38 cellular contexts compared by ENCODE assay signal in genomic region chr16:70627696-70628095, GRCh38. TPM values are rescaled to one million over a fixed set of nuclear protein-coding genes. Genes with fewer than 3 reads are reported as not detected.
"Had no signal": no experiment of that assay in that cellular context is flagged by ENCODE, and none has a peak within 500 bp of the region (broad histone marks: within the 10 kb centered on the region; RNA-seq: fewer than 3 reads in every experiment).

No MANE protein-coding gene starts in this region.

- H3K9me3 Mint-ChIP-seq: activated naive CD4-positive, alpha-beta T cell treated with anti-CD3 and anti-CD28 coated beads, Interleukin-2, amount 50 U/mL, for 24 hours; activated naive CD4-positive, alpha-beta T cell treated with anti-CD3 and anti-CD28 coated beads, Interleukin-2, amount 50 U/mL, for 72 hours; activated naive CD8-positive, alpha-beta T cell treated with anti-CD3 and anti-CD28 coated beads, Interleukin-2, amount 50 U/mL, for 24 hours; central memory CD8-positive, alpha-beta T cell had no signal

- ATAC-seq: activated naive CD4-positive, alpha-beta T cell treated with anti-CD3 and anti-CD28 coated beads, Interleukin-2, amount 50 U/mL, for 72 hours; activated naive CD8-positive, alpha-beta T cell treated with anti-CD3 and anti-CD28 coated beads, Interleukin-2, amount 50 U/mL, for 24 hours; activated T-cell treated with anti-CD3 and anti-CD28 coated beads, Interleukin-2, amount 50 U/mL, for 4 hours; activated T-cell treated with anti-CD3 and anti-CD28 coated beads, Interleukin-2, amount 50 U/mL, for 72 hours; activated T-helper 17 cell treated with anti-CD3 and anti-CD28 coated beads, Interleukin-2, amount 50 U/mL, for 72 hours had no signal

- DNase-seq: activated effector memory CD4-positive, alpha-beta T cell treated with anti-CD3 and anti-CD28 coated beads, Interleukin-2, amount 50 U/mL, for 16 hours; activated effector memory CD4-positive, alpha-beta T cell treated with Interleukin-2 at 50 U/mL for 16 hours; activated gamma-delta T cell; activated gamma-delta T cell treated with Interleukin-2 at 50 U/mL for 16 hours; activated naive CD4-positive, alpha-beta T cell; activated naive CD4-positive, alpha-beta T cell treated with anti-CD3 and anti-CD28 coated beads for 36 hours; activated naive CD4-positive, alpha-beta T cell treated with anti-CD3 and anti-CD28 coated beads, Interleukin-2, amount 10 ng/mL, durations not matched to agents 7 days and 5 days; activated naive CD4-positive, alpha-beta T cell treated with anti-CD3 and anti-CD28 coated beads, Interleukin-2, amount 50 U/mL, for 16 hours; activated naive CD4-positive, alpha-beta T cell treated with Interleukin-2 at 50 U/mL for 16 hours; activated naive CD8-positive, alpha-beta T cell treated with anti-CD3 and anti-CD28 coated beads for 36 hours; activated naive CD8-positive, alpha-beta T cell treated with anti-CD3 and anti-CD28 coated beads, Interleukin-2, amount 10 ng/mL, durations not matched to agents 7 days and 5 days; activated naive CD8-positive, alpha-beta T cell treated with anti-CD3 and anti-CD28 coated beads, Interleukin-2, amount 50 U/mL, for 24 hours; activated T-cell treated with anti-CD3 and anti-CD28 coated beads, Interleukin-2, amount 50 U/mL, for 1 hour; activated T-cell treated with anti-CD3 and anti-CD28 coated beads, Interleukin-2, amount 50 U/mL, for 24 hours; activated T-cell treated with anti-CD3 and anti-CD28 coated beads, Interleukin-2, amount 50 U/mL, for 4 hours; activated T-cell treated with anti-CD3 and anti-CD28 coated beads, Interleukin-2, amount 50 U/mL, for 48 hours; activated T-cell treated with anti-CD3 and anti-CD28 coated beads, Interleukin-2, amount 50 U/mL, for 72 hours; adrenal gland; amniotic stem cell; amygdala; anterior cingulate cortex; aorta; brain microvascular endothelial cell; caudate nucleus; central memory CD4-positive, alpha-beta T cell; cerebellar nuclear complex had no signal

- H3K9me3 ChIP-seq: adrenal gland, breast epithelium had no signal

- H3K36me3 ChIP-seq: adrenal gland, ascending aorta, brain microvascular endothelial cell, breast epithelium, cardiac muscle cell had no signal

- H3K36me3 Mint-ChIP-seq: activated naive CD4-positive, alpha-beta T cell treated with anti-CD3 and anti-CD28 coated beads, Interleukin-2, amount 10 ng/mL, durations not matched to agents 7 days and 5 days; activated naive CD4-positive, alpha-beta T cell treated with anti-CD3 and anti-CD28 coated beads, Interleukin-2, amount 50 U/mL, for 24 hours; activated naive CD8-positive, alpha-beta T cell treated with anti-CD3 and anti-CD28 coated beads for 36 hours; activated naive CD8-positive, alpha-beta T cell treated with anti-CD3 and anti-CD28 coated beads, Interleukin-2, amount 10 ng/mL, durations not matched to agents 7 days and 5 days; brain had no signal

- H3K4me3 ChIP-seq: adrenal gland, ascending aorta, breast epithelium, cardiac muscle cell had no signal

- H3K27me3 ChIP-seq: adrenal gland, ascending aorta, brain microvascular endothelial cell, breast epithelium, cardiac muscle cell had no signal

- H3K27me3 Mint-ChIP-seq: activated naive CD4-positive, alpha-beta T cell treated with anti-CD3 and anti-CD28 coated beads, Interleukin-2, amount 50 U/mL, for 24 hours; activated naive CD8-positive, alpha-beta T cell; activated naive CD8-positive, alpha-beta T cell treated with anti-CD3 and anti-CD28 coated beads for 36 hours; activated T-cell treated with anti-CD3 and anti-CD28 coated beads, Interleukin-2, amount 50 U/mL, for 24 hours had no signal

- H3K27ac Mint-ChIP-seq: activated naive CD4-positive, alpha-beta T cell treated with anti-CD3 and anti-CD28 coated beads for 36 hours; activated naive CD4-positive, alpha-beta T cell treated with anti-CD3 and anti-CD28 coated beads, Interleukin-2, amount 10 ng/mL, durations not matched to agents 7 days and 5 days; activated naive CD4-positive, alpha-beta T cell treated with anti-CD3 and anti-CD28 coated beads, Interleukin-2, amount 50 U/mL, for 24 hours; activated naive CD4-positive, alpha-beta T cell treated with anti-CD3 and anti-CD28 coated beads, Interleukin-2, amount 50 U/mL, for 72 hours; activated naive CD8-positive, alpha-beta T cell; activated naive CD8-positive, alpha-beta T cell treated with anti-CD3 and anti-CD28 coated beads for 36 hours; activated naive CD8-positive, alpha-beta T cell treated with anti-CD3 and anti-CD28 coated beads, Interleukin-2, amount 10 ng/mL, durations not matched to agents 7 days and 5 days; activated naive CD8-positive, alpha-beta T cell treated with anti-CD3 and anti-CD28 coated beads, Interleukin-2, amount 50 U/mL, for 24 hours; activated T-cell treated with anti-CD3 and anti-CD28 coated beads, Interleukin-2, amount 50 U/mL, for 24 hours; activated T-cell treated with anti-CD3 and anti-CD28 coated beads, Interleukin-2, amount 50 U/mL, for 72 hours; activated T-helper 17 cell treated with anti-CD3 and anti-CD28 coated beads, Interleukin-2, amount 50 U/mL, for 72 hours; activated T-helper 2 cell treated with anti-CD3 and anti-CD28 coated beads, Interferon-gamma antibody, Interleukin-2, Interleukin-4, amounts not matched to agents 10 μg/mL and 5 μg/mL and 100 μg/mL, durations not matched to agents 14 hours and 24 hours and 36 hours had no signal

- H3K27ac ChIP-seq: adrenal gland, ascending aorta, brain microvascular endothelial cell, breast epithelium, cardiac muscle cell had no signal

- H3K4me1 Mint-ChIP-seq: activated naive CD4-positive, alpha-beta T cell treated with anti-CD3 and anti-CD28 coated beads, Interleukin-2, amount 10 ng/mL, durations not matched to agents 7 days and 5 days; activated naive CD4-positive, alpha-beta T cell treated with anti-CD3 and anti-CD28 coated beads, Interleukin-2, amount 50 U/mL, for 24 hours; activated naive CD8-positive, alpha-beta T cell treated with anti-CD3 and anti-CD28 coated beads for 36 hours; activated naive CD8-positive, alpha-beta T cell treated with anti-CD3 and anti-CD28 coated beads, Interleukin-2, amount 10 ng/mL, durations not matched to agents 7 days and 5 days; activated naive CD8-positive, alpha-beta T cell treated with anti-CD3 and anti-CD28 coated beads, Interleukin-2, amount 50 U/mL, for 24 hours; activated T-helper 17 cell treated with anti-CD3 and anti-CD28 coated beads, Interleukin-2, amount 50 U/mL, for 72 hours; central memory CD8-positive, alpha-beta T cell had no signal

- FAIRE-seq: astrocyte, bronchial epithelial cell had no signal

- H3K4me1 ChIP-seq: adrenal gland, ascending aorta, breast epithelium had no signal

- H3K4me3 Mint-ChIP-seq: activated naive CD4-positive, alpha-beta T cell treated with anti-CD3 and anti-CD28 coated beads for 36 hours; activated naive CD4-positive, alpha-beta T cell treated with anti-CD3 and anti-CD28 coated beads, Interleukin-2, amount 10 ng/mL, durations not matched to agents 7 days and 5 days; activated naive CD4-positive, alpha-beta T cell treated with anti-CD3 and anti-CD28 coated beads, Interleukin-2, amount 50 U/mL, for 24 hours; activated naive CD8-positive, alpha-beta T cell; activated naive CD8-positive, alpha-beta T cell treated with anti-CD3 and anti-CD28 coated beads for 36 hours; activated naive CD8-positive, alpha-beta T cell treated with anti-CD3 and anti-CD28 coated beads, Interleukin-2, amount 10 ng/mL, durations not matched to agents 7 days and 5 days; activated naive CD8-positive, alpha-beta T cell treated with anti-CD3 and anti-CD28 coated beads, Interleukin-2, amount 50 U/mL, for 24 hours; activated T-cell treated with anti-CD3 and anti-CD28 coated beads, Interleukin-2, amount 50 U/mL, for 24 hours; activated T-cell treated with anti-CD3 and anti-CD28 coated beads, Interleukin-2, amount 50 U/mL, for 4 hours; activated T-cell treated with anti-CD3 and anti-CD28 coated beads, Interleukin-2, amount 50 U/mL, for 72 hours; activated T-helper 17 cell treated with anti-CD3 and anti-CD28 coated beads, Interleukin-2, amount 50 U/mL, for 72 hours; brain; central memory CD8-positive, alpha-beta T cell had no signal

RNA-seq across cellular contexts. Expression of gene IL34, which starts 18.7 kb away (rescaled TPM):
- total RNA-seq: activated naive CD4-positive, alpha-beta T cell treated with anti-CD3 and anti-CD28 coated beads for 36 hours; activated naive CD4-positive, alpha-beta T cell treated with anti-CD3 and anti-CD28 coated beads, Interleukin-2, amount 50 U/mL, for 72 hours; activated T-helper 17 cell treated with anti-CD3 and anti-CD28 coated beads, Interleukin-2, amount 50 U/mL, for 72 hours; activated T-helper 2 cell treated with anti-CD3 and anti-CD28 coated beads, Interferon-gamma antibody, Interleukin-2, Interleukin-4, amounts not matched to agents 10 μg/mL and 5 μg/mL and 100 μg/mL, durations not matched to agents 14 hours and 24 hours and 36 hours; cardiac muscle cell had no signal
- polyA plus RNA-seq: cardiac muscle cell had no signal
